In genomic region chr1:145886811-145887210, GRCh38 we compare ENCODE assay signal across 18 cellular contexts. TPM values are rescaled to one million over a fixed set of nuclear protein-coding genes. Genes with fewer than 3 reads are reported as not detected.
DNase-seq lines count a peak whose midpoint lies in the region; ATAC-seq, FAIRE-seq and TF ChIP-seq lines count a peak whose summit lies in the region.
"Had no signal": no experiment of that assay in that cellular context is flagged by ENCODE, and none has a peak within 500 bp of the region (broad histone marks: within the 10 kb centered on the region; RNA-seq: fewer than 3 reads in every experiment).

No MANE protein-coding gene starts in this region.

- H3K4me3 ChIP-seq in psoas muscle: peak overlapping the region; percentile 8
- no peak overlapping the region for H3K4me3 ChIP-seq in SJCRH30

- no peaks in the 10 kb centered on the region for H3K27me3 ChIP-seq in psoas muscle (ENCODE audit: insufficient read depth in 3 of 3, low read length in 2 of 3)
- H3K27me3 ChIP-seq in SJCRH30: no peaks in the 10 kb centered on the region
- H3K27me3 ChIP-seq: adrenal gland, esophagus squamous epithelium had no signal

- peaks cover 34% of the 10 kb centered on the region for H3K27me3 Mint-ChIP-seq in activated CD8-positive, alpha-beta memory T cell treated with anti-CD3 and anti-CD28 coated beads, Interleukin-2, amount 10 ng/mL, durations not matched to agents 7 days and 5 days
- H3K27me3 Mint-ChIP-seq in T-cell: peaks cover 19 to 22% of the 10 kb centered on the region in 2 donors
- H3K27me3 Mint-ChIP-seq in effector memory CD8-positive, alpha-beta T cell: peaks cover 13 to 36% of the 10 kb centered on the region in 2 donors

- FAIRE-seq in H54 (lab: Jason Lieb, UNC): no peak

- H3K9me3 ChIP-seq in psoas muscle: no peaks in the 10 kb centered on the region
- no peaks in the 10 kb centered on the region for H3K9me3 ChIP-seq in SJCRH30 (replicated peaks)
- H3K9me3 ChIP-seq: adrenal gland, colonic mucosa, esophagus squamous epithelium, lower lobe of right lung had no signal

- CTCF ChIA-PET in activated CD8-positive, alpha-beta memory T cell treated with anti-CD3 and anti-CD28 coated beads, Interleukin-2, amount 10 ng/mL, durations not matched to agents 7 days and 5 days (lab: Charles Lee): interaction anchor here (0.6 to 5.2 kb wide), 5 partner anchors 22 to 93 kb away, joined by 3 to 26 read pairs (median 3); partner anchors contain the start of gene NUDT17
- CTCF ChIA-PET in T-cell (lab: Charles Lee): interaction anchor here in 1 of 2 donors (0.5 to 1.6 kb wide), 4 partner anchors 8 to 41 kb away, joined by 3 to 5 read pairs (median 4); partner anchors contain the start of genes NUDT17 and PIAS3

- no peak for TF ChIP-seq POLR2A in H54 (IDR thresholded peaks at IDR 0.05; ENCODE audit: low read depth, low read length)

- no peak overlapping the region for H3K27ac Mint-ChIP-seq in activated CD8-positive, alpha-beta memory T cell treated with anti-CD3 and anti-CD28 coated beads, Interleukin-2, amount 10 ng/mL, durations not matched to agents 7 days and 5 days
- H3K27ac Mint-ChIP-seq in T-cell: no peak overlapping the region
- H3K27ac Mint-ChIP-seq in effector memory CD8-positive, alpha-beta T cell: no peak overlapping the region

- intact Hi-C loops in psoas muscle (cut with DNase I): loop anchor here in 1 of 2 donors (5.0 kb wide), 1 partner anchor 80 kb away; no protein-coding TSS in a partner anchor

- H3K4me1 ChIP-seq in psoas muscle (peaks cover 26% of the 10 kb centered on the region), SJCRH30 (peaks cover 12% of the 10 kb centered on the region; the same call in 1 of the 2 replicates)

- POLR2A ChIA-PET in T-cell (lab: Charles Lee): no interaction called here

- H3K36me3 ChIP-seq in psoas muscle (ENCODE audit: insufficient read depth in 1 of 2, low read depth in 1 of 2) (no peaks in the 10 kb centered on the region), SJCRH30 (no peaks in the 10 kb centered on the region)
- H3K36me3 ChIP-seq: adrenal gland, colonic mucosa, esophagus squamous epithelium, lower lobe of right lung had no signal

- peak overlapping the region; percentile 28 for H3K4me3 Mint-ChIP-seq in activated CD8-positive, alpha-beta memory T cell treated with anti-CD3 and anti-CD28 coated beads, Interleukin-2, amount 10 ng/mL, durations not matched to agents 7 days and 5 days
- peak overlapping the region; percentile 58 to 73 (median 72) for H3K4me3 Mint-ChIP-seq in T-cell
- H3K4me3 Mint-ChIP-seq in effector memory CD8-positive, alpha-beta T cell: peak overlapping the region; percentile 25 to 74

- 59 to 71% (median 69%) methylated on average over 8 of the region's 8 CpGs for WGBS in psoas muscle, 3 donors

- TF ChIP-seq CTCF in psoas muscle (IDR thresholded peaks at IDR 0.05): no peak

- peak overlapping the region; percentile 50 for H3K27ac ChIP-seq in psoas muscle
- H3K27ac ChIP-seq in SJCRH30: no peak overlapping the region
- H3K27ac ChIP-seq: adrenal gland, colonic mucosa, lower lobe of right lung had no signal

- peaks cover 16% of the 10 kb centered on the region for H3K4me1 Mint-ChIP-seq in activated CD8-positive, alpha-beta memory T cell treated with anti-CD3 and anti-CD28 coated beads, Interleukin-2, amount 10 ng/mL, durations not matched to agents 7 days and 5 days
- H3K4me1 Mint-ChIP-seq in T-cell: peaks cover 12 to 20% (median 16%) of the 10 kb centered on the region in 3 donors
- peaks cover 11 to 16% of the 10 kb centered on the region in 2 donors for H3K4me1 Mint-ChIP-seq in effector memory CD8-positive, alpha-beta T cell (ENCODE audit: low read depth in 2 of 2)

- no peaks in the 10 kb centered on the region for H3K36me3 Mint-ChIP-seq in activated CD8-positive, alpha-beta memory T cell treated with anti-CD3 and anti-CD28 coated beads, Interleukin-2, amount 10 ng/mL, durations not matched to agents 7 days and 5 days
- H3K36me3 Mint-ChIP-seq in T-cell: no peaks in the 10 kb centered on the region
- no peaks in the 10 kb centered on the region for H3K36me3 Mint-ChIP-seq in effector memory CD8-positive, alpha-beta T cell (ENCODE audit: insufficient read depth)

- no peaks in the 10 kb centered on the region for H3K9me3 Mint-ChIP-seq in activated CD8-positive, alpha-beta memory T cell treated with anti-CD3 and anti-CD28 coated beads, Interleukin-2, amount 10 ng/mL, durations not matched to agents 7 days and 5 days (ENCODE audit: low read depth)
- no peaks in the 10 kb centered on the region for H3K9me3 Mint-ChIP-seq in T-cell
- H3K9me3 Mint-ChIP-seq in effector memory CD8-positive, alpha-beta T cell: no peaks in the 10 kb centered on the region

- DNase-seq in activated CD8-positive, alpha-beta memory T cell treated with anti-CD3 and anti-CD28 coated beads, Interleukin-2, amount 10 ng/mL, durations not matched to agents 7 days and 5 days: no peak
- DNase-seq in activated CD8-positive, alpha-beta memory T cell treated with anti-CD3 and anti-CD28 coated beads, Interleukin-2, amount 50 U/mL, for 4 hours: no peak
- DNase-seq in T-cell (no peak), psoas muscle (no peak), SJCRH30 (no peak), H54 (ENCODE audit: insufficient read length, low spot score) (no peak)
- DNase-seq in effector memory CD8-positive, alpha-beta T cell: no peak
- no peak for DNase-seq in activated CD4-positive, CD25-positive, alpha-beta regulatory T cell (lab: John Stamatoyannopoulos, UW)
- DNase-seq: adrenal gland, colonic mucosa, COR-L47, esophagus squamous epithelium, IMR-90, lower lobe of right lung, NCI-H1092 treated with DMSO at 0.1 percent for 48 hours, NCI-H2227 treated with DMSO at 0.1 percent for 48 hours, PC-3, substantia nigra had no signal

- ATAC-seq in activated CD8-positive, alpha-beta memory T cell treated with anti-CD3 and anti-CD28 coated beads, Interleukin-2, amount 10 ng/mL, durations not matched to agents 7 days and 5 days: no peak
- ATAC-seq in T-cell (replicated peaks in 1 of 4): no peak
- no peak for ATAC-seq in effector memory CD8-positive, alpha-beta T cell (replicated peaks)
- ATAC-seq in psoas muscle: no peak

RNA-seq across cellular contexts. Expression of gene ANKRD35, which starts 1.1 kb away (rescaled TPM):
- total RNA-seq in activated CD8-positive, alpha-beta memory T cell treated with anti-CD3 and anti-CD28 coated beads, Interleukin-2, amount 10 ng/mL, durations not matched to agents 7 days and 5 days: 1 to 10 TPM; 1.1 to 1.4 TPM
- under 1 TPM in 1 of 5 donors, not detected in 4; 0.09 TPM for total RNA-seq in T-cell
- total RNA-seq in psoas muscle: 1 to 10 TPM; 2.6 to 6.0 (median 4.6) TPM
- polyA plus RNA-seq in psoas muscle: 10 to 100 TPM in 1 of 3 donors, 1 to 10 TPM in 2; 3.1 to 16.5 (median 7.8) TPM
- not detected in 2 replicates for total RNA-seq in SJCRH30 (2014; rRNA removed; shearing (Covaris generic))

RNA-seq across cellular contexts. Expression of gene ITGA10, which starts 23.0 kb away (rescaled TPM):
- total RNA-seq in activated CD8-positive, alpha-beta memory T cell treated with anti-CD3 and anti-CD28 coated beads, Interleukin-2, amount 10 ng/mL, durations not matched to agents 7 days and 5 days: 1 to 10 TPM; 1.8 to 2.1 TPM
- 1 to 10 TPM; 1.7 to 5.1 (median 2.4) TPM for total RNA-seq in T-cell
- 10 to 100 TPM in 1 of 4 donors, 1 to 10 TPM in 3; 1.0 to 18.0 (median 5.4) TPM for total RNA-seq in psoas muscle
- 10 to 100 TPM in 1 of 3 donors, 1 to 10 TPM in 2; 1.4 to 24.8 (median 1.7) TPM for polyA plus RNA-seq in psoas muscle
- total RNA-seq in SJCRH30 (2014; rRNA removed; shearing (Covaris generic)): 0.15 and 0.16 TPM in 2 replicates

RNA-seq across cellular contexts. Expression of gene PIAS3, which starts 27.9 kb away (rescaled TPM):
- 10 to 100 TPM; 20.3 to 23.6 TPM for total RNA-seq in activated CD8-positive, alpha-beta memory T cell treated with anti-CD3 and anti-CD28 coated beads, Interleukin-2, amount 10 ng/mL, durations not matched to agents 7 days and 5 days
- total RNA-seq in T-cell (10 to 100 TPM; 22.1 to 28.3 (median 26.8) TPM), psoas muscle (10 to 100 TPM in 3 of 4 donors, 1 to 10 TPM in 1; 9.7 to 18.2 (median 15.3) TPM)
- 10 to 100 TPM; 14.4 to 26.2 (median 19.1) TPM for polyA plus RNA-seq in psoas muscle
- total RNA-seq in SJCRH30 (2014; rRNA removed; shearing (Covaris generic)): 18.8 and 19.7 TPM in 2 replicates

RNA-seq across cellular contexts. Expression of gene PEX11B, which starts 31.7 kb away (rescaled TPM):
- total RNA-seq in activated CD8-positive, alpha-beta memory T cell treated with anti-CD3 and anti-CD28 coated beads, Interleukin-2, amount 10 ng/mL, durations not matched to agents 7 days and 5 days: 10 to 100 TPM; 27.3 to 36.2 TPM
- 10 to 100 TPM; 18.8 to 36.3 (median 34.4) TPM for total RNA-seq in T-cell
- total RNA-seq in psoas muscle: 10 to 100 TPM; 19.3 to 36.3 (median 23.1) TPM
- 10 to 100 TPM; 22.8 to 34.8 (median 29.4) TPM for polyA plus RNA-seq in psoas muscle
- total RNA-seq in SJCRH30 (2014; rRNA removed; shearing (Covaris generic)): 19.5 and 21.2 TPM in 2 replicates

RNA-seq across cellular contexts. Expression of gene RBM8A, which starts 40.5 kb away (rescaled TPM):
- total RNA-seq in activated CD8-positive, alpha-beta memory T cell treated with anti-CD3 and anti-CD28 coated beads, Interleukin-2, amount 10 ng/mL, durations not matched to agents 7 days and 5 days: 100 to 1,000 TPM; 189 to 249 TPM
- 100 to 1,000 TPM; 124 to 153 (median 130) TPM for total RNA-seq in T-cell
- 100 to 1,000 TPM in 3 of 4 donors, 10 to 100 TPM in 1; 82.9 to 254 (median 174) TPM for total RNA-seq in psoas muscle
- 100 to 1,000 TPM; 193 to 527 (median 243) TPM for polyA plus RNA-seq in psoas muscle
- 232 and 246 TPM in 2 replicates for total RNA-seq in SJCRH30 (2014; rRNA removed; shearing (Covaris generic))
